8 cellular contexts compared by ENCODE assay signal in the genomic region with DNA sequence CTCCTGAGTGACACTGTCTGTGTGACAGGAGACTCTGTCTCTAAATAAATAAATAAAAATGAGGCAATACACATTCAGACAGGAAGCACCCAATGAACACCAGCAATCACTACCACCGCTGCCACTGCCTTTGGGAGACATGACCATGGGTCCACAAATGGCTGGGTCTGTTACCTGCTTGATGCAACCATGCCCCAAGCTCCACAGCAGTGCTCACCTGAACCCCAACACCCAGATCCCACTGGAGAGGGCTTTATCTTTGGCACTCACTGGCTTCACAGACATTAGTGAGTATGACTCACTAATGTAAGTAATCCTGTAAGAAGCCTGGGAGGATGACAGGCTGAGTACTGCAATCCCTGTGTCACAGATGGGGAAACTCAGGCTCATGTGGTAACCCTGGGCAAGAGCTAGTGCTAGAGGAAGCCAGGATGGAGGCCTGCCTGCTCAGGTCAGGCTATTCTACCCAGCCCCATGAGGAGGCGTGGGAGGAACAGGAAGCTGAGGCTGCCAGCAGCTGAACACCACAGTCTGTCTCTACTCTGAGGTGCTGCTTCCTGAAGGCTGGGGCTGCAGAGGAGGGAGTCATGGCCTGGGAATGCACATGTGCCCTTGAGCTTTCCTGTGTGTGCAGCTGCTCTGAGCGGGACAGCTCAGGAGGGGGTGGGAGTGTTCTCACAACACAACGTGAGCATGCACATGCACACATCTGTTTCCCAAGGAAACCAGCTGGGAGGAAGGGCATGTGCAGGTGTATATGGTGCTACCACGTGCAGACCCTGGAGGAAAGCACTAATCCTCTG. TPM values are rescaled to one million over a fixed set of nuclear protein-coding genes. Genes with fewer than 3 reads are reported as not detected.
DNase-seq lines count a peak whose midpoint lies in the region; ATAC-seq and TF ChIP-seq lines count a peak whose summit lies in the region.

No MANE protein-coding gene starts in this region.

- in situ Hi-C loops in GM23248 (cut with MboI): loop anchor here (25.0 kb wide), 1 partner anchor 500 kb away; a partner anchor contains a TSS

- peak; percentile 100 for DNase-seq in EH (ENCODE audit: low read depth)
- DNase-seq in GM23248: peak; percentile 100
- peak; percentile 99 for DNase-seq in NB4 (ENCODE audit: low read depth)
- peak; percentile 54 to 68 for DNase-seq in activated CD4-positive, alpha-beta T cell treated with anti-CD3 and anti-CD28 coated beads for 4 hours
- peak; percentile 92 for DNase-seq in lung (ENCODE audit: low spot score)
- peak; percentile 32 for DNase-seq in stimulated activated CD8-positive, alpha-beta memory T cell treated with anti-CD3 and anti-CD28 coated beads, Interleukin-12 subunit alpha, Interleukin-12 subunit beta, amount 100 ng/mL, for 1 hour (ENCODE audit: low read depth)
- no peak for DNase-seq in cortex of kidney (lab: John Stamatoyannopoulos, UW)

- no peak overlapping the region for H2AFZ ChIP-seq in GM23248

- peak overlapping the region; percentile 21 for H3K9ac ChIP-seq in GM23248

- peaks cover 29% of the 10 kb centered on the region for H3K4me1 ChIP-seq in GM23248 (ENCODE audit: insufficient read depth)
- peaks cover 4 to 18% of the 10 kb centered on the region in 2 donors for H3K4me1 ChIP-seq in lung (ENCODE audit: control insufficient read depth in 2 of 2, insufficient read depth in 2 of 2, low read length in 2 of 2)

- H3K9me3 ChIP-seq in GM23248 (ENCODE audit: low read depth) (no peaks in the 10 kb centered on the region), lung (ENCODE audit: control insufficient read depth in 2 of 2, insufficient read depth in 1 of 2, low read length in 1 of 2) (no peaks in the 10 kb centered on the region)

- TF ChIP-seq POLR2A in NB4 (IDR thresholded peaks at IDR 0.05; ENCODE audit: extremely low read depth, insufficient read length): no peak

- peak overlapping the region; percentile 49 for H3K4me2 ChIP-seq in GM23248 (ENCODE audit: unreplicated experiment)

- peaks cover 56% of the 10 kb centered on the region for H3K79me2 ChIP-seq in GM23248 (ENCODE audit: insufficient read depth)

- no peaks in the 10 kb centered on the region for H4K20me1 ChIP-seq in GM23248 (ENCODE audit: insufficient read depth)

- H3K27me3 ChIP-seq in GM23248 (replicated peaks; ENCODE audit: insufficient read depth): no peaks in the 10 kb centered on the region
- no peaks in the 10 kb centered on the region for H3K27me3 ChIP-seq in lung (ENCODE audit: control insufficient read depth, insufficient read depth)

- no peak overlapping the region for H3K4me3 ChIP-seq in GM23248
- H3K4me3 ChIP-seq in NB4 (ENCODE audit: low read depth, low read length): no peak overlapping the region
- H3K4me3 ChIP-seq in lung: no peak overlapping the region

- H3F3A ChIP-seq in GM23248 (ENCODE audit: insufficient read depth): peaks cover 22% of the 10 kb centered on the region

- ATAC-seq in lung (ENCODE audit: insufficient read depth, low FRiP score): peak; percentile 94

- H3K27ac ChIP-seq in GM23248 (peak overlapping the region; percentile 86), cingulate gyrus (ENCODE audit: low read depth, low read length) (peak overlapping the region; percentile 39), lung (ENCODE audit: low read depth in 1 of 2, low read length in 1 of 2) (peak overlapping the region; percentile 35 to 90)

- WGBS in GM23248 (ENCODE audit: low coverage in 1 of 2, low lambda C conversion rate in 2 of 2, missing lambda C conversion rate in 2 of 2), 2 experiments: 20 to 27% methylated on average over 5 of the region's 5 CpGs
- WGBS in lung, 2 donors: 15 to 22% methylated on average over 5 of the region's 5 CpGs

- no peaks in the 10 kb centered on the region for H3K9me2 ChIP-seq in GM23248 (ENCODE audit: insufficient read depth)

- peak; percentile 19 for TF ChIP-seq CTCF in NB4 (IDR thresholded peaks at IDR 0.05; ENCODE audit: low read depth, low read length)
- TF ChIP-seq CTCF in lung (IDR thresholded peaks at IDR 0.05; ENCODE audit: control extremely low read depth, extremely low read depth): peak; percentile 29

- H3K36me3 ChIP-seq in GM23248 (ENCODE audit: low read depth) (no peaks in the 10 kb centered on the region), lung (ENCODE audit: control insufficient read depth in 2 of 2, insufficient read depth in 2 of 2, low read length in 2 of 2) (peaks cover 0 to 14% of the 10 kb centered on the region in 2 donors)

RNA-seq across cellular contexts. Expression of a gene that starts 43.0 kb away (rescaled TPM):
- 8.5 and 12.9 TPM in 2 replicates for total RNA-seq in GM23248 (2014; rRNA removed; shearing (Covaris generic))
- polyA plus RNA-seq in GM23248 (2016; fragmentation: Nextera tagmentation; extraction: Ambion mirVana): 20.0 and 23.7 TPM in 2 replicates
- total RNA-seq in lung: 10 to 100 TPM; 19.3 to 48.0 TPM
- 10 to 100 TPM; 19.7 to 29.6 TPM for polyA plus RNA-seq in lung
